Comparison of ENCODE assay signal across 21 cellular contexts in the genomic region with DNA sequence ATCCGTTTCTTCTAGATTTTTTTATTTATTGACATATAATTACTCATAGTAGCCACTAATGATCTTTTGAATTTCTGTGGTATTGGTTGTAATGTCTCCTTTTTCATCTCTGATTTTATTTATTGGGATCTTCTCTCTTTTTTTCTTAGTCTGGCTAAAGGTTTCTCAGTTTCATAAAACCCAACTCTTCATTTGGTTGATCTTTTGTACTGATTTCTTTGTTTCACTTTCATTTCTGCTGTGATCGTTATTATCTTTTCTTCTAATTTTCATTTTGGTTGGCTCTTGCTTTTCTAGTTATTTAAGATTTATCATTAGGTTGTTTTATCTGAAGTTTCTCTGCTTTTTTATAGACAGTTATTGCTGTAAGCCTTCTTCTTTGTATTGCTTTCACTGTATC.
DNase-seq lines count a peak whose midpoint lies in the region; ATAC-seq, FAIRE-seq and TF ChIP-seq lines count a peak whose summit lies in the region.
"Had no signal": no experiment of that assay in that cellular context is flagged by ENCODE, and none has a peak within 500 bp of the region (broad histone marks: within the 10 kb centered on the region; RNA-seq: fewer than 3 reads in every experiment).

No MANE protein-coding gene starts in this region.

- no peaks in the 10 kb centered on the region for H3K36me3 ChIP-seq in CD8-positive, alpha-beta memory T cell (ENCODE audit: insufficient read depth, low read length)
- H3K36me3 ChIP-seq in OCI-LY7 (ENCODE audit: insufficient read depth, low read length) (no peaks in the 10 kb centered on the region), GM12878 (ENCODE audit: control insufficient read depth in 2 of 2, insufficient read depth in 2 of 2, low read length in 1 of 2) (no peaks in the 10 kb centered on the region)
- H3K36me3 ChIP-seq: BLaER1 treated with 17β-estradiol and CSF1 and Interleukin-3, amounts not matched to agents 10 nM and 100 nM; neural progenitor cell had no signal

- peak overlapping the region; percentile 35 for H3K4me3 Mint-ChIP-seq in T-helper 1 cell treated with Interleukin-12 subunit alpha and Interleukin-12 subunit beta and Interleukin-4 antibody, amounts not matched to agents 30 μg/mL and 1 μg/mL, for 36 hours
- peak overlapping the region; percentile 64 to 88 (median 85) for H3K4me3 Mint-ChIP-seq in CD8-positive, alpha-beta memory T cell
- H3K4me3 Mint-ChIP-seq: mesothelial cell of epicardium, neural progenitor cell had no signal

- H3K79me2 ChIP-seq in OCI-LY7 (ENCODE audit: insufficient read depth, low read depth, low read length) (no peaks in the 10 kb centered on the region), GM12878 (ENCODE audit: control insufficient read depth, insufficient read depth, low read length) (no peaks in the 10 kb centered on the region)

- H3K4me1 Mint-ChIP-seq in T-helper 1 cell treated with Interleukin-12 subunit alpha and Interleukin-12 subunit beta and Interleukin-4 antibody, amounts not matched to agents 30 μg/mL and 1 μg/mL, for 36 hours (ENCODE audit: low read depth): peaks cover 3% of the 10 kb centered on the region
- peaks cover 14 to 25% (median 24%) of the 10 kb centered on the region in 3 donors for H3K4me1 Mint-ChIP-seq in CD8-positive, alpha-beta memory T cell
- H3K4me1 Mint-ChIP-seq: mesothelial cell of epicardium, neural progenitor cell had no signal

- H3K27me3 Mint-ChIP-seq in T-helper 1 cell treated with Interleukin-12 subunit alpha and Interleukin-12 subunit beta and Interleukin-4 antibody, amounts not matched to agents 30 μg/mL and 1 μg/mL, for 36 hours (ENCODE audit: low read depth): peaks cover 12% of the 10 kb centered on the region
- H3K27me3 Mint-ChIP-seq in CD8-positive, alpha-beta memory T cell: no peaks in the 10 kb centered on the region
- H3K27me3 Mint-ChIP-seq: IgD-negative memory B cell had no signal

- H2AFZ ChIP-seq in OCI-LY7 (ENCODE audit: low read length) (no peak overlapping the region), GM12878 (ENCODE audit: control insufficient read depth, low read depth, low read length) (no peak overlapping the region)
- H2AFZ ChIP-seq: neural progenitor cell had no signal

- no peak for TF ChIP-seq POLR2A in GM12878 (IDR thresholded peaks at IDR 0.05; ENCODE audit: low read depth, low read length)

- no peaks in the 10 kb centered on the region for H3K36me3 Mint-ChIP-seq in T-helper 1 cell treated with Interleukin-12 subunit alpha and Interleukin-12 subunit beta and Interleukin-4 antibody, amounts not matched to agents 30 μg/mL and 1 μg/mL, for 36 hours (ENCODE audit: low read depth)
- peaks cover 0 to 3% (median 0%) of the 10 kb centered on the region in 3 donors for H3K36me3 Mint-ChIP-seq in CD8-positive, alpha-beta memory T cell
- H3K36me3 Mint-ChIP-seq: IgD-negative memory B cell, mesothelial cell of epicardium, neural progenitor cell had no signal

- WGBS in GM12878 (ENCODE audit: insufficient coverage, insufficient replicate concordance, low lambda C conversion rate, missing lambda C conversion rate): 16% methylated on average over 2 of the region's 2 CpGs

- SMC1A ChIA-PET in GM12878 (lab: Charles Lee; ENCODE audit: uncharacterized antibody, unreplicated experiment): no interaction called here

- ATAC-seq in GM12878: 0 out of 3 replicates have a peak, but pooled peaks have one; percentile 28
- no peak for ATAC-seq in HG03521 (IDR thresholded peaks at IDR 0.05; ENCODE audit: unreplicated experiment)
- ATAC-seq: left lobe of liver had no signal

- H3K9me3 Mint-ChIP-seq in T-helper 1 cell treated with Interleukin-12 subunit alpha and Interleukin-12 subunit beta and Interleukin-4 antibody, amounts not matched to agents 30 μg/mL and 1 μg/mL, for 36 hours: peaks cover 4% of the 10 kb centered on the region
- no peaks in the 10 kb centered on the region for H3K9me3 Mint-ChIP-seq in CD8-positive, alpha-beta memory T cell
- H3K9me3 Mint-ChIP-seq: neural progenitor cell had no signal

- no peak overlapping the region for H3K27ac ChIP-seq in CD8-positive, alpha-beta memory T cell (ENCODE audit: low read depth, low read length)
- H3K27ac ChIP-seq in OCI-LY7 (ENCODE audit: low read depth, low read length, poor library complexity, severe bottlenecking): no peak overlapping the region
- no peak overlapping the region for H3K27ac ChIP-seq in GM12878 (ENCODE audit: control insufficient read depth, insufficient read depth)
- H3K27ac ChIP-seq: BLaER1 treated with 17β-estradiol and CSF1 and Interleukin-3, amounts not matched to agents 10 nM and 100 nM; neural progenitor cell; VCaP had no signal

- TF ChIP-seq CTCF in OCI-LY7 (conservative IDR thresholded peaks at IDR 0.05; ENCODE audit: low read length) (no peak), GM12878 (IDR thresholded peaks at IDR 0.05 in 2 of 3, conservative IDR thresholded peaks at IDR 0.05 in 1 of 3; ENCODE audit: control insufficient read depth in 2 of 3, extremely low read depth in 1 of 3, insufficient read depth in 1 of 3, low read depth in 3 of 3, low read length in 3 of 3) (no peak)

- DNase-seq in T-helper 1 cell: no peak
- DNase-seq in CD8-positive, alpha-beta memory T cell: no peak
- DNase-seq in OCI-LY7 (ENCODE audit: low spot score): no peak
- no peak for DNase-seq in GM12878 (ENCODE audit: low read depth, low spot score)
- DNase-seq in HuH-7 (ENCODE audit: low spot score): no peak
- DNase-seq in activated effector memory CD4-positive, alpha-beta T cell treated with Interleukin-2 at 50 U/mL for 16 hours: no peak
- DNase-seq: 8988T; activated gamma-delta T cell treated with Interleukin-2 at 50 U/mL for 16 hours; MV-4-11; NCI-H187; small intestine; stimulated activated CD4-positive, alpha-beta T cell treated with anti-CD3 and anti-CD28 coated beads, Interleukin-4, amount 100 ng/mL, for 1 hour had no signal

- peak overlapping the region; percentile 8 for H3K4me3 ChIP-seq in CD8-positive, alpha-beta memory T cell (ENCODE audit: low read length)
- H3K4me3 ChIP-seq in OCI-LY7 (ENCODE audit: low read depth, low read length, poor library complexity, severe bottlenecking) (no peak overlapping the region), GM12878 (no peak overlapping the region)
- H3K4me3 ChIP-seq: BLaER1 treated with 17β-estradiol and CSF1 and Interleukin-3, amounts not matched to agents 10 nM and 100 nM; neural progenitor cell had no signal

- intact Hi-C loops in OCI-LY7 (cut with micrococcal nuclease; ENCODE audit: unreplicated experiment) (no loop called here), GM12878 (cut with micrococcal nuclease; ENCODE audit: unreplicated experiment) (loop anchor here (10.0 kb wide), 1 partner anchor 773 kb away; no protein-coding TSS in a partner anchor)

- in situ Hi-C loops in GM12878 (cut with MboI): no loop called here

- H3K27me3 ChIP-seq in CD8-positive, alpha-beta memory T cell (ENCODE audit: insufficient read depth, low read length, poor library complexity, severe bottlenecking): no peaks in the 10 kb centered on the region
- no peaks in the 10 kb centered on the region for H3K27me3 ChIP-seq in GM12878 (replicated peaks in 1 of 2; ENCODE audit: control insufficient read depth in 2 of 2, insufficient read depth in 2 of 2, low read length in 1 of 2)
- H3K27me3 ChIP-seq: BLaER1 treated with 17β-estradiol and CSF1 and Interleukin-3, amounts not matched to agents 10 nM and 100 nM; neural progenitor cell had no signal

- H4K20me1 ChIP-seq in OCI-LY7 (ENCODE audit: insufficient read depth, low read length) (no peaks in the 10 kb centered on the region), GM12878 (ENCODE audit: control insufficient read depth, insufficient read depth) (no peaks in the 10 kb centered on the region)
- H4K20me1 ChIP-seq: BLaER1 treated with 17β-estradiol and CSF1 and Interleukin-3, amounts not matched to agents 10 nM and 100 nM had no signal

- no peaks in the 10 kb centered on the region for H3K4me1 ChIP-seq in CD8-positive, alpha-beta memory T cell (ENCODE audit: insufficient read depth, low read length)
- H3K4me1 ChIP-seq in OCI-LY7 (ENCODE audit: insufficient read depth, low read length, poor library complexity, severe bottlenecking) (no peaks in the 10 kb centered on the region), GM12878 (ENCODE audit: control insufficient read depth, insufficient read depth, low read length) (no peaks in the 10 kb centered on the region)
- H3K4me1 ChIP-seq: BLaER1 treated with 17β-estradiol and CSF1 and Interleukin-3, amounts not matched to agents 10 nM and 100 nM; neural progenitor cell had no signal

- H3K9me3 ChIP-seq in CD8-positive, alpha-beta memory T cell (ENCODE audit: low read length): no peaks in the 10 kb centered on the region
- H3K9me3 ChIP-seq in OCI-LY7 (ENCODE audit: low read length): no peaks in the 10 kb centered on the region
- no peaks in the 10 kb centered on the region for H3K9me3 ChIP-seq in GM12878 (replicated peaks; ENCODE audit: control insufficient read depth, insufficient read depth, low read length)
- H3K9me3 ChIP-seq: BLaER1 treated with 17β-estradiol and CSF1 and Interleukin-3, amounts not matched to agents 10 nM and 100 nM had no signal

- H3K27ac Mint-ChIP-seq in T-helper 1 cell treated with Interleukin-12 subunit alpha and Interleukin-12 subunit beta and Interleukin-4 antibody, amounts not matched to agents 30 μg/mL and 1 μg/mL, for 36 hours: no peak overlapping the region
- H3K27ac Mint-ChIP-seq in CD8-positive, alpha-beta memory T cell: peak overlapping the region in 7 of 8 donors; percentile 21 to 88 (median 61)
- H3K27ac Mint-ChIP-seq: IgD-negative memory B cell, mesothelial cell of epicardium, neural progenitor cell had no signal

- no peaks in the 10 kb centered on the region for H3K9me2 ChIP-seq in OCI-LY7 (ENCODE audit: insufficient read depth, low read length)

- RAD21 ChIA-PET in GM12878 (lab: Charles Lee; ENCODE audit: unreplicated experiment): no interaction called here

- H3K4me2 ChIP-seq in OCI-LY7 (ENCODE audit: low read length): peak overlapping the region; percentile 22; the same call in 1 of the 2 replicates
- H3K4me2 ChIP-seq in GM12878 (ENCODE audit: control insufficient read depth, insufficient read depth): no peak overlapping the region
- H3K4me2 ChIP-seq: neural progenitor cell had no signal

- FAIRE-seq in GM12878 (lab: Jason Lieb, UNC): no peak
- FAIRE-seq: GM12891 had no signal

- H3K9ac ChIP-seq in GM12878 (ENCODE audit: control insufficient read depth, insufficient read depth, low read length): no peak overlapping the region
- H3K9ac ChIP-seq: BLaER1 treated with 17β-estradiol and CSF1 and Interleukin-3, amounts not matched to agents 10 nM and 100 nM; neural progenitor cell had no signal

- no peak for TF ChIP-seq EP300 in GM12878 (IDR thresholded peaks at IDR 0.05; ENCODE audit: borderline replicate concordance in 1 of 2, control insufficient read depth in 1 of 2, low read depth in 2 of 2, low read length in 2 of 2)

- CTCF ChIA-PET in CD8-positive, alpha-beta memory T cell (lab: Charles Lee): no interaction called here
- CTCF ChIA-PET in OCI-LY7 (lab: Charles Lee; ENCODE audit: unreplicated experiment): no interaction called here
- CTCF ChIA-PET in GM12878 (lab: Yijun Ruan, JAX): no interaction called here

- no peak for TF ChIP-seq RAD21 in GM12878 (IDR thresholded peaks at IDR 0.05; ENCODE audit: insufficient read depth, low read depth, low read length)

- BruUV-seq in OCI-LY7 (replicated peaks; lab: Mats Ljungman, UMichigan): no TSS peak
- BruUV-seq in GM12878 (replicated peaks; lab: Mats Ljungman, UMichigan): no TSS peak

- POLR2A ChIA-PET in CD8-positive, alpha-beta memory T cell (lab: Charles Lee): no interaction called here
- POLR2A ChIA-PET in OCI-LY7 (lab: Charles Lee): interaction anchor here (1.0 kb wide), 1 partner anchor 10 kb away, joined by 3 read pairs; no protein-coding TSS in a partner anchor
- POLR2A ChIA-PET in GM12878 (lab: Charles Lee): no interaction called here
